14 cellular contexts compared by ENCODE assay signal in the genomic region with DNA sequence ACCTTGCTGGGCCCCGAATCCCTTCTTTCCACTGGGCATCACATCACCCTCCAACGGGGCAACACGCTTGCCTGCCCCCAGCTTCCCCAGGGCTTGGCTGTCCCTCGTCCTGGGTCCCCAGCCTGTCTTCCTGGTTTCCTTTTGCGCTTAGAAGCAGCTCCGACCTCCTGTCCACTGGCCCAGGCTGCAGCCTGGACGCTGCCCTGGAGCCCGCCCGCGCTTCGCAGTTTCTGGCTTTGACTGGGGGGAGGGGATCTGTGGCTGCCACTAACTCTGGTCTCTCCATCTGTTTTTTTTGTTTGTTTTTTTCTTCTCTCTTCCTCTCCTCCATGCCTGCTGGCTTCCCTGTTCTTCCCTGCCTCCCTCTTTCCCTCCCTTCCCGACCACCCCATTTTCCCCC. TPM values are rescaled to one million over a fixed set of nuclear protein-coding genes. Genes with fewer than 3 reads are reported as not detected.
DNase-seq lines count a peak whose midpoint lies in the region; ATAC-seq and TF ChIP-seq lines count a peak whose summit lies in the region.
"Had no signal": no experiment of that assay in that cellular context is flagged by ENCODE, and none has a peak within 500 bp of the region (broad histone marks: within the 10 kb centered on the region; RNA-seq: fewer than 3 reads in every experiment).

No MANE protein-coding gene starts in this region.

- peak overlapping the region; percentile 92 for H3K27ac Mint-ChIP-seq in activated naive CD8-positive, alpha-beta T cell
- H3K27ac Mint-ChIP-seq in activated naive CD8-positive, alpha-beta T cell treated with anti-CD3 and anti-CD28 coated beads for 36 hours = no peak overlapping the region
- H3K27ac Mint-ChIP-seq in activated naive CD8-positive, alpha-beta T cell treated with anti-CD3 and anti-CD28 coated beads, Interleukin-2, amount 50 U/mL, for 24 hours = peak overlapping the region; percentile 83
- peak overlapping the region in 8 of 10 donors; percentile 31 to 95 (median 90) for H3K27ac Mint-ChIP-seq in naive thymus-derived CD8-positive, alpha-beta T cell

- DNase-seq in activated naive CD8-positive, alpha-beta T cell treated with anti-CD3 and anti-CD28 coated beads for 36 hours = no peak
- DNase-seq in activated naive CD8-positive, alpha-beta T cell treated with anti-CD3 and anti-CD28 coated beads, Interleukin-2, amount 50 U/mL, for 24 hours = no peak
- DNase-seq in naive thymus-derived CD8-positive, alpha-beta T cell = no peak
- DNase-seq in tibial nerve (ENCODE audit: low spot score in 2 of 2) = no peak
- DNase-seq in aorta = no peak
- no peak for DNase-seq in NCI-H187 treated with DMSO at 0.1 percent for 48 hours (lab: John Stamatoyannopoulos, UW)
- DNase-seq: dermis blood vessel endothelial cell, left ventricle myocardium inferior, MG63, NCI-H2171 had no signal

- H3K9me3 Mint-ChIP-seq in activated naive CD8-positive, alpha-beta T cell (ENCODE audit: low read depth) = no peaks in the 10 kb centered on the region
- no peaks in the 10 kb centered on the region for H3K9me3 Mint-ChIP-seq in activated naive CD8-positive, alpha-beta T cell treated with anti-CD3 and anti-CD28 coated beads for 36 hours
- H3K9me3 Mint-ChIP-seq in activated naive CD8-positive, alpha-beta T cell treated with anti-CD3 and anti-CD28 coated beads, Interleukin-2, amount 50 U/mL, for 24 hours = no peaks in the 10 kb centered on the region
- H3K9me3 Mint-ChIP-seq in naive thymus-derived CD8-positive, alpha-beta T cell = no peaks in the 10 kb centered on the region

- no peak for ATAC-seq in activated naive CD8-positive, alpha-beta T cell treated with anti-CD3 and anti-CD28 coated beads, Interleukin-2, amount 50 U/mL, for 24 hours
- no peak for ATAC-seq in naive thymus-derived CD8-positive, alpha-beta T cell
- no peak for ATAC-seq in aorta (ENCODE audit: low FRiP score)
- no peak for ATAC-seq in HG02623 (IDR thresholded peaks at IDR 0.05; ENCODE audit: unreplicated experiment)

- H3K36me3 Mint-ChIP-seq in activated naive CD8-positive, alpha-beta T cell = peaks cover 3% of the 10 kb centered on the region
- H3K36me3 Mint-ChIP-seq in activated naive CD8-positive, alpha-beta T cell treated with anti-CD3 and anti-CD28 coated beads for 36 hours = peaks cover 23% of the 10 kb centered on the region
- H3K36me3 Mint-ChIP-seq in activated naive CD8-positive, alpha-beta T cell treated with anti-CD3 and anti-CD28 coated beads, Interleukin-2, amount 50 U/mL, for 24 hours (ENCODE audit: low read depth) = peaks cover 32% of the 10 kb centered on the region
- peaks cover 5 to 58% (median 9%) of the 10 kb centered on the region in 3 donors for H3K36me3 Mint-ChIP-seq in naive thymus-derived CD8-positive, alpha-beta T cell

- H3K4me1 ChIP-seq in tibial nerve = peaks cover 0 to 80% (median 40%) of the 10 kb centered on the region in 4 donors
- peaks cover 0 to 4% of the 10 kb centered on the region in 2 donors for H3K4me1 ChIP-seq in aorta (ENCODE audit: control insufficient read depth in 1 of 2, insufficient read depth in 2 of 2, low read length in 2 of 2)

- peak overlapping the region; percentile 30 for H3K4me3 Mint-ChIP-seq in activated naive CD8-positive, alpha-beta T cell
- no peak overlapping the region for H3K4me3 Mint-ChIP-seq in activated naive CD8-positive, alpha-beta T cell treated with anti-CD3 and anti-CD28 coated beads for 36 hours
- H3K4me3 Mint-ChIP-seq in activated naive CD8-positive, alpha-beta T cell treated with anti-CD3 and anti-CD28 coated beads, Interleukin-2, amount 50 U/mL, for 24 hours = no peak overlapping the region
- peak overlapping the region in 4 of 10 donors; percentile 43 to 82 (median 62) for H3K4me3 Mint-ChIP-seq in naive thymus-derived CD8-positive, alpha-beta T cell

- H3K9me3 ChIP-seq in tibial nerve = no peaks in the 10 kb centered on the region
- no peaks in the 10 kb centered on the region for H3K9me3 ChIP-seq in aorta (ENCODE audit: control insufficient read depth, low read length)
- H3K9me3 ChIP-seq: left ventricle myocardium inferior, MG63, suprapubic skin had no signal

- H3K27ac ChIP-seq in tibial nerve (peak overlapping the region; percentile 73 to 90 (median 86)), aorta (ENCODE audit: low read depth in 1 of 2, low read length in 2 of 2) (no peak overlapping the region)
- H3K27ac ChIP-seq: left ventricle myocardium inferior had no signal

- H3K36me3 ChIP-seq in tibial nerve (peaks cover 2 to 57% (median 25%) of the 10 kb centered on the region in 3 donors), aorta (ENCODE audit: control insufficient read depth in 1 of 2, insufficient read depth in 2 of 2, low read length in 1 of 2) (peaks cover 0 to 5% of the 10 kb centered on the region in 2 donors)
- H3K36me3 ChIP-seq: MG63 had no signal

- POLR2A ChIA-PET in naive thymus-derived CD8-positive, alpha-beta T cell (lab: Charles Lee) = interaction anchor here (1.2 to 5.7 kb wide), 2 partner anchors 39 to 61 kb away, joined by 4 to 84 read pairs; no protein-coding TSS in a partner anchor

- TF ChIP-seq EP300 in tibial nerve (IDR thresholded peaks at IDR 0.05) = no peak

- intact Hi-C loops in aorta (cut with DNase I) = no loop called here

- H3K4me3 ChIP-seq in tibial nerve (no peak overlapping the region), aorta (ENCODE audit: low read length in 2 of 2) (no peak overlapping the region)
- H3K4me3 ChIP-seq: left ventricle myocardium inferior, MG63, smooth muscle cell, suprapubic skin had no signal

- TF ChIP-seq POLR2A in tibial nerve (IDR thresholded peaks at IDR 0.05) = no peak

- H3K27me3 ChIP-seq in tibial nerve = no peaks in the 10 kb centered on the region
- H3K27me3 ChIP-seq in aorta (ENCODE audit: control insufficient read depth in 1 of 2, insufficient read depth in 2 of 2, low read length in 1 of 2) = no peaks in the 10 kb centered on the region
- H3K27me3 ChIP-seq: MG63, suprapubic skin had no signal

- WGBS in tibial nerve, 2 donors = 35 to 44% methylated on average over 12 of the region's 12 CpGs
- WGBS in aorta, 2 donors = 77 to 81% methylated on average over 12 of the region's 12 CpGs

- H3K27me3 Mint-ChIP-seq in activated naive CD8-positive, alpha-beta T cell = no peaks in the 10 kb centered on the region
- no peaks in the 10 kb centered on the region for H3K27me3 Mint-ChIP-seq in activated naive CD8-positive, alpha-beta T cell treated with anti-CD3 and anti-CD28 coated beads for 36 hours
- no peaks in the 10 kb centered on the region for H3K27me3 Mint-ChIP-seq in activated naive CD8-positive, alpha-beta T cell treated with anti-CD3 and anti-CD28 coated beads, Interleukin-2, amount 50 U/mL, for 24 hours
- no peaks in the 10 kb centered on the region for H3K27me3 Mint-ChIP-seq in naive thymus-derived CD8-positive, alpha-beta T cell

- TF ChIP-seq CTCF in tibial nerve (IDR thresholded peaks at IDR 0.05) = no peak

- peaks cover 41% of the 10 kb centered on the region for H3K4me1 Mint-ChIP-seq in activated naive CD8-positive, alpha-beta T cell (ENCODE audit: low read depth)
- H3K4me1 Mint-ChIP-seq in activated naive CD8-positive, alpha-beta T cell treated with anti-CD3 and anti-CD28 coated beads for 36 hours = peaks cover 33% of the 10 kb centered on the region
- H3K4me1 Mint-ChIP-seq in activated naive CD8-positive, alpha-beta T cell treated with anti-CD3 and anti-CD28 coated beads, Interleukin-2, amount 50 U/mL, for 24 hours = peaks cover 50% of the 10 kb centered on the region
- H3K4me1 Mint-ChIP-seq in naive thymus-derived CD8-positive, alpha-beta T cell = peaks cover 22 to 54% (median 40%) of the 10 kb centered on the region in 4 donors

RNA-seq across cellular contexts. Expression of a gene that starts 11.7 kb away (rescaled TPM):
- 100 to 1,000 TPM; 500 to 527 TPM for total RNA-seq in activated naive CD8-positive, alpha-beta T cell treated with anti-CD3 and anti-CD28 coated beads for 36 hours
- 100 to 1,000 TPM; 385 to 391 TPM for total RNA-seq in naive thymus-derived CD8-positive, alpha-beta T cell
- 10 to 100 TPM; 79.6 to 99.1 (median 92.8) TPM for polyA plus RNA-seq in naive thymus-derived CD8-positive, alpha-beta T cell
- total RNA-seq in tibial nerve = 100 to 1,000 TPM; 109 to 166 (median 127) TPM
- total RNA-seq in aorta = 100 to 1,000 TPM; 168 to 190 TPM
- polyA plus RNA-seq in aorta = 100 to 1,000 TPM in 1 of 2 donors, 10 to 100 TPM in 1; 40.2 to 111 TPM

RNA-seq across cellular contexts. Expression of a gene that starts 17.1 kb away (rescaled TPM):
- total RNA-seq in activated naive CD8-positive, alpha-beta T cell treated with anti-CD3 and anti-CD28 coated beads for 36 hours = 10 to 100 TPM; 70.6 to 71.6 TPM
- 100 to 1,000 TPM; 268 to 270 TPM for total RNA-seq in naive thymus-derived CD8-positive, alpha-beta T cell
- polyA plus RNA-seq in naive thymus-derived CD8-positive, alpha-beta T cell = 100 to 1,000 TPM; 201 to 331 (median 218) TPM
- 100 to 1,000 TPM; 104 to 193 (median 132) TPM for total RNA-seq in tibial nerve
- total RNA-seq in aorta = 100 to 1,000 TPM; 158 to 176 TPM
- 100 to 1,000 TPM in 1 of 2 donors, 10 to 100 TPM in 1; 30.9 to 146 TPM for polyA plus RNA-seq in aorta

RNA-seq across cellular contexts. Expression of a gene that starts 55.4 kb away (rescaled TPM):
- not detected for total RNA-seq in activated naive CD8-positive, alpha-beta T cell treated with anti-CD3 and anti-CD28 coated beads for 36 hours
- not detected for total RNA-seq in naive thymus-derived CD8-positive, alpha-beta T cell
- polyA plus RNA-seq in naive thymus-derived CD8-positive, alpha-beta T cell = under 1 TPM in 1 of 3 donors, not detected in 2; 0.25 TPM
- total RNA-seq in tibial nerve (not detected), aorta (not detected)
- 10 to 100 TPM in 1 of 2 donors, under 1 TPM in 1; 0.05 to 15.0 TPM for polyA plus RNA-seq in aorta
- total RNA-seq: left ventricle myocardium inferior had no signal

RNA-seq across cellular contexts. Expression of a gene that starts 58.8 kb away (rescaled TPM):
- total RNA-seq in activated naive CD8-positive, alpha-beta T cell treated with anti-CD3 and anti-CD28 coated beads for 36 hours = 10 to 100 TPM; 66.6 to 71.5 TPM
- total RNA-seq in naive thymus-derived CD8-positive, alpha-beta T cell = 10 to 100 TPM; 54.7 to 62.3 TPM
- polyA plus RNA-seq in naive thymus-derived CD8-positive, alpha-beta T cell = 10 to 100 TPM; 33.5 to 41.0 (median 36.6) TPM
- total RNA-seq in tibial nerve (100 to 1,000 TPM in 1 of 4 donors, 10 to 100 TPM in 3; 43.7 to 134 (median 65.3) TPM), aorta (10 to 100 TPM; 25.0 to 31.5 TPM)
- polyA plus RNA-seq in aorta = 100 to 1,000 TPM in 1 of 2 donors, 10 to 100 TPM in 1; 54.2 to 243 TPM

Comparison
In these comparisons a context has a peak if more than half of its experiments do, and no peak if none do; other contexts are left out.
1. H3K27ac ChIP-seq: peak in tibial nerve (4 of 4); none in aorta (0 of 2).